7 cellular contexts compared by ENCODE assay signal in genomic region chr3:194333212-194333980, GRCh38. TPM values are rescaled to one million over a fixed set of nuclear protein-coding genes. Genes with fewer than 3 reads are reported as not detected.
DNase-seq lines count a peak whose midpoint lies in the region; ATAC-seq and TF ChIP-seq lines count a peak whose summit lies in the region.

No MANE protein-coding gene starts in this region.

- no peaks in the 10 kb centered on the region for H3K27me3 ChIP-seq in lung (ENCODE audit: control insufficient read depth, insufficient read depth)

- H3K9me3 ChIP-seq in lung (ENCODE audit: control insufficient read depth in 2 of 2, insufficient read depth in 1 of 2, low read length in 1 of 2): no peaks in the 10 kb centered on the region

- peaks cover 0 to 2% of the 10 kb centered on the region in 2 donors for H3K4me1 ChIP-seq in lung (ENCODE audit: control insufficient read depth in 2 of 2, insufficient read depth in 2 of 2, low read length in 2 of 2)

- DNase-seq in coronary artery (ENCODE audit: low spot score): peak; percentile 88
- peak; percentile 90 for DNase-seq in lung (ENCODE audit: low spot score)
- DNase-seq in stimulated activated CD4-positive, alpha-beta T cell treated with anti-CD3 and anti-CD28 coated beads, TNF-alpha, amount 100 ng/mL, for 48 hours (ENCODE audit: low read depth in 3 of 3): peak; percentile 77 to 89 (median 82)
- no peak for DNase-seq in dedifferentiated amniotic fluid mesenchymal stem cell (ENCODE audit: extremely low spot score)

- H3K4me3 ChIP-seq in WI38 (ENCODE audit: low read depth, low read length): peak overlapping the region; percentile 61
- peak overlapping the region; percentile 70 for H3K4me3 ChIP-seq in coronary artery
- no peak overlapping the region for H3K4me3 ChIP-seq in lung

- H3K27ac ChIP-seq in coronary artery (no peak overlapping the region), lung (ENCODE audit: low read depth in 1 of 2, low read length in 1 of 2) (no peak overlapping the region)

- WGBS in lung, 2 donors: 3 to 4% methylated on average over 69 of the region's 69 CpGs

- peak; percentile 84 for TF ChIP-seq CTCF in WI38 (IDR thresholded peaks at IDR 0.05; ENCODE audit: low read depth, low read length)
- TF ChIP-seq CTCF in coronary artery (IDR thresholded peaks at IDR 0.05): peak; percentile 97
- peak; percentile 97 for TF ChIP-seq CTCF in lung (IDR thresholded peaks at IDR 0.05; ENCODE audit: control extremely low read depth, extremely low read depth)

- no peaks in the 10 kb centered on the region for H3K36me3 ChIP-seq in lung (ENCODE audit: control insufficient read depth in 2 of 2, insufficient read depth in 2 of 2, low read length in 2 of 2)

- ATAC-seq in GM19023 (IDR thresholded peaks at IDR 0.05; ENCODE audit: unreplicated experiment) (peak; percentile 87), HG03175 (IDR thresholded peaks at IDR 0.05; ENCODE audit: unreplicated experiment) (peak; percentile 89), lung (ENCODE audit: insufficient read depth, low FRiP score) (peak; percentile 87)

RNA-seq across cellular contexts. Expression of gene CPN2, which starts 17.7 kb away (rescaled TPM):
- total RNA-seq in lung: not detected
- not detected for polyA plus RNA-seq in lung

RNA-seq across cellular contexts. Expression of gene LRRC15, which starts 36.1 kb away (rescaled TPM):
- 1 to 10 TPM in 1 of 2 donors, under 1 TPM in 1; 0.06 to 1.2 TPM for total RNA-seq in lung
- polyA plus RNA-seq in lung: under 1 TPM; 0.07 to 0.08 TPM
